ENCODE assay signal across 2 cellular contexts in the genomic region with DNA sequence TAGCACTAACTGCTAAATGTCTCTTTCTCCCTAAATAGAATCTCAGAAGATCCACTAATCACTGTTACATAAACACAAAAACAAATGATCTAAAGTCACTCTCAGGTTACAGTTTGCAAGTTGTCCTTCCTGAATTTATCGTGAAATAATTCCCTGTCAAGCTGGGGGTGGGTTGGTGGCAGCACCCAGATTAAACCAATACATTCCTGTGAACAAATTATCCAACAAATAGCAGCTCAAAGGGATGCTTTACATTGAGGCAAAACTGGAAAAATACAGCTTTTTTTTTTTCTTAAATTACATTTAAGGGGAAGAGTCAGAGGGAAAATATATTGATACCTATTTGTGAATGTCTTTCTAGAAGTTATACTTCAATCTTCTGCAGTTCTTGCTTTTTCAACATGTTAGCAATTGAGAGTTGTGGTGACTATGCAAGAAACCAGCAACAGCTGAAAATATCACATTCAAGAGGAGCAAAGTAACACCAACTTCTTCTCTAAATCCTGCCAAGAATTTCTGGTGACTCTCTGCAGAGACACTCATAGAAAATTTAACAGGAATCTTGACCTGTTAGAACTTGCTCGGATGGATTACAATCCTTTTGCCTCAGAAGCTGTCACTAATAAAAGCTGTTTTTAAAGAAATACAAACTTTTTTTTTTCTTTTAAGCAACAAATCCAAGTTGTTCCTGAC.
TF ChIP-seq lines count a peak whose summit lies in the region.

No MANE protein-coding gene starts in this region.

TF ChIP-seq in SK-N-SH treated with all-trans-retinoic acid at 6 μM for 48 hours, 23 proteins besides CTCF, POLR2A, EP300 and RAD21 (continued from another document):
- no peak for TF ChIP-seq RARB (CRISPR knock-in tag; IDR thresholded peaks at IDR 0.05)
- no peak for TF ChIP-seq OSR1 (CRISPR knock-in tag; IDR thresholded peaks at IDR 0.05)
- TF ChIP-seq GLIS3 (CRISPR knock-in tag; IDR thresholded peaks at IDR 0.05): no peak
- TF ChIP-seq TSHZ2 (CRISPR knock-in tag; IDR thresholded peaks at IDR 0.05): no peak
- TF ChIP-seq SNAI2 (CRISPR knock-in tag; IDR thresholded peaks at IDR 0.05): no peak
- TF ChIP-seq TOX (CRISPR knock-in tag; IDR thresholded peaks at IDR 0.05; ENCODE audit: borderline replicate concordance): no peak
- TF ChIP-seq, protein P1, sequence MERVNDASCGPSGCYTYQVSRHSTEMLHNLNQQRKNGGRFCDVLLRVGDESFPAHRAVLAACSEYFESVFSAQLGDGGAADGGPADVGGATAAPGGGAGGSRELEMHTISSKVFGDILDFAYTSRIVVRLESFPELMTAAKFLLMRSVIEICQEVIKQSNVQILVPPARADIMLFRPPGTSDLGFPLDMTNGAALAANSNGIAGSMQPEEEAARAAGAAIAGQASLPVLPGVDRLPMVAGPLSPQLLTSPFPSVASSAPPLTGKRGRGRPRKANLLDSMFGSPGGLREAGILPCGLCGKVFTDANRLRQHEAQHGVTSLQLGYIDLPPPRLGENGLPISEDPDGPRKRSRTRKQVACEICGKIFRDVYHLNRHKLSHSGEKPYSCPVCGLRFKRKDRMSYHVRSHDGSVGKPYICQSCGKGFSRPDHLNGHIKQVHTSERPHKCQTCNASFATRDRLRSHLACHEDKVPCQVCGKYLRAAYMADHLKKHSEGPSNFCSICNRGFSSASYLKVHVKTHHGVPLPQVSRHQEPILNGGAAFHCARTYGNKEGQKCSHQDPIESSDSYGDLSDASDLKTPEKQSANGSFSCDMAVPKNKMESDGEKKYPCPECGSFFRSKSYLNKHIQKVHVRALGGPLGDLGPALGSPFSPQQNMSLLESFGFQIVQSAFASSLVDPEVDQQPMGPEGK (CRISPR knock-in tag; IDR thresholded peaks at IDR 0.05; ENCODE audit: borderline replicate concordance): no peak
- TF ChIP-seq PPARA (CRISPR knock-in tag; IDR thresholded peaks at IDR 0.05; ENCODE audit: borderline replicate concordance): no peak
- no peak for TF ChIP-seq ZFP30 (CRISPR knock-in tag; IDR thresholded peaks at IDR 0.05)
- TF ChIP-seq ZFP3 (CRISPR knock-in tag; IDR thresholded peaks at IDR 0.05): no peak
- TF ChIP-seq POU6F1 (CRISPR knock-in tag; IDR thresholded peaks at IDR 0.05; ENCODE audit: borderline replicate concordance, low read depth): no peak
- no peak for TF ChIP-seq CREB5 (CRISPR knock-in tag; IDR thresholded peaks at IDR 0.05; ENCODE audit: low read depth)
TF ChIP-seq in SK-N-SH treated with all-trans-retinoic acid at 6 μM for 48 hours: peak in this region for 0.

TF ChIP-seq in SK-N-SH, 30 proteins besides CTCF, POLR2A, EP300 and RAD21 (continued from another document):
- TF ChIP-seq, protein P2, sequence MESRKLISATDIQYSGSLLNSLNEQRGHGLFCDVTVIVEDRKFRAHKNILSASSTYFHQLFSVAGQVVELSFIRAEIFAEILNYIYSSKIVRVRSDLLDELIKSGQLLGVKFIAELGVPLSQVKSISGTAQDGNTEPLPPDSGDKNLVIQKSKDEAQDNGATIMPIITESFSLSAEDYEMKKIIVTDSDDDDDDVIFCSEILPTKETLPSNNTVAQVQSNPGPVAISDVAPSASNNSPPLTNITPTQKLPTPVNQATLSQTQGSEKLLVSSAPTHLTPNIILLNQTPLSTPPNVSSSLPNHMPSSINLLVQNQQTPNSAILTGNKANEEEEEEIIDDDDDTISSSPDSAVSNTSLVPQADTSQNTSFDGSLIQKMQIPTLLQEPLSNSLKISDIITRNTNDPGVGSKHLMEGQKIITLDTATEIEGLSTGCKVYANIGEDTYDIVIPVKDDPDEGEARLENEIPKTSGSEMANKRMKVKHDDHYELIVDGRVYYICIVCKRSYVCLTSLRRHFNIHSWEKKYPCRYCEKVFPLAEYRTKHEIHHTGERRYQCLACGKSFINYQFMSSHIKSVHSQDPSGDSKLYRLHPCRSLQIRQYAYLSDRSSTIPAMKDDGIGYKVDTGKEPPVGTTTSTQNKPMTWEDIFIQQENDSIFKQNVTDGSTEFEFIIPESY (IDR thresholded peaks at IDR 0.05; ENCODE audit: borderline replicate concordance, low read depth): no peak
- TF ChIP-seq EZH2phosphoT487 (IDR thresholded peaks at IDR 0.05; ENCODE audit: borderline replicate concordance, low read depth): no peak
- TF ChIP-seq, protein P3, sequence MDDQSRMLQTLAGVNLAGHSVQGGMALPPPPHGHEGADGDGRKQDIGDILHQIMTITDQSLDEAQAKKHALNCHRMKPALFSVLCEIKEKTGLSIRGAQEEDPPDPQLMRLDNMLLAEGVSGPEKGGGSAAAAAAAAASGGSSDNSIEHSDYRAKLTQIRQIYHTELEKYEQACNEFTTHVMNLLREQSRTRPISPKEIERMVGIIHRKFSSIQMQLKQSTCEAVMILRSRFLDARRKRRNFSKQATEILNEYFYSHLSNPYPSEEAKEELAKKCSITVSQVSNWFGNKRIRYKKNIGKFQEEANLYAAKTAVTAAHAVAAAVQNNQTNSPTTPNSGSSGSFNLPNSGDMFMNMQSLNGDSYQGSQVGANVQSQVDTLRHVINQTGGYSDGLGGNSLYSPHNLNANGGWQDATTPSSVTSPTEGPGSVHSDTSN (IDR thresholded peaks at IDR 0.05): no peak
